9 cellular contexts compared by ENCODE assay signal in genomic region chr5:150058480-150059126, GRCh38. TPM values are rescaled to one million over a fixed set of nuclear protein-coding genes. Genes with fewer than 3 reads are reported as not detected.
DNase-seq lines count a peak whose midpoint lies in the region; ATAC-seq lines count a peak whose summit lies in the region.
"Had no signal": no experiment of that assay in that cellular context is flagged by ENCODE, and none has a peak within 500 bp of the region (broad histone marks: within the 10 kb centered on the region; RNA-seq: fewer than 3 reads in every experiment).

No MANE protein-coding gene starts in this region.

- H3K27ac Mint-ChIP-seq in activated naive CD4-positive, alpha-beta T cell treated with anti-CD3 and anti-CD28 coated beads, Interleukin-2, amount 10 ng/mL, durations not matched to agents 7 days and 5 days = no peak overlapping the region
- H3K27ac Mint-ChIP-seq in activated naive CD4-positive, alpha-beta T cell treated with anti-CD3 and anti-CD28 coated beads for 36 hours = no peak overlapping the region

- peaks cover 2% of the 10 kb centered on the region for H3K4me1 Mint-ChIP-seq in activated naive CD4-positive, alpha-beta T cell treated with anti-CD3 and anti-CD28 coated beads, Interleukin-2, amount 10 ng/mL, durations not matched to agents 7 days and 5 days
- H3K4me1 Mint-ChIP-seq in activated naive CD4-positive, alpha-beta T cell treated with anti-CD3 and anti-CD28 coated beads for 36 hours (ENCODE audit: low read depth) = peaks cover 2% of the 10 kb centered on the region

- H3K9me3 Mint-ChIP-seq in activated naive CD4-positive, alpha-beta T cell treated with anti-CD3 and anti-CD28 coated beads, Interleukin-2, amount 10 ng/mL, durations not matched to agents 7 days and 5 days = no peaks in the 10 kb centered on the region
- H3K9me3 Mint-ChIP-seq in activated naive CD4-positive, alpha-beta T cell treated with anti-CD3 and anti-CD28 coated beads for 36 hours = no peaks in the 10 kb centered on the region
- H3K9me3 Mint-ChIP-seq: H9 had no signal

- intact Hi-C loops in activated naive CD4-positive, alpha-beta T cell treated with anti-CD3 and anti-CD28 coated beads for 36 hours (cut with micrococcal nuclease) = no loop called here
- intact Hi-C loops in left cardiac atrium (cut with DNase I) = no loop called here

- CTCF ChIA-PET in activated naive CD4-positive, alpha-beta T cell treated with anti-CD3 and anti-CD28 coated beads, Interleukin-2, amount 10 ng/mL, durations not matched to agents 7 days and 5 days (lab: Charles Lee) = no interaction called here
- CTCF ChIA-PET in activated naive CD4-positive, alpha-beta T cell treated with anti-CD3 and anti-CD28 coated beads for 36 hours (lab: Charles Lee) = no interaction called here

- ATAC-seq in left cardiac atrium (peak; percentile 59 to 67), HG02938 (IDR thresholded peaks at IDR 0.05; ENCODE audit: unreplicated experiment) (no peak)

- H3K4me3 Mint-ChIP-seq in activated naive CD4-positive, alpha-beta T cell treated with anti-CD3 and anti-CD28 coated beads, Interleukin-2, amount 10 ng/mL, durations not matched to agents 7 days and 5 days = no peak overlapping the region
- no peak overlapping the region for H3K4me3 Mint-ChIP-seq in activated naive CD4-positive, alpha-beta T cell treated with anti-CD3 and anti-CD28 coated beads for 36 hours
- H3K4me3 Mint-ChIP-seq: H9 had no signal

- peak; percentile 19 for DNase-seq in activated naive CD4-positive, alpha-beta T cell treated with anti-CD3 and anti-CD28 coated beads, Interleukin-2, amount 10 ng/mL, durations not matched to agents 7 days and 5 days
- DNase-seq in activated naive CD4-positive, alpha-beta T cell treated with anti-CD3 and anti-CD28 coated beads for 36 hours = no peak
- DNase-seq in T1000 (lab: John Stamatoyannopoulos, UW) (peak; percentile 21), left cardiac atrium (no peak), stromal cell of bone marrow (ENCODE audit: low read depth) (peak; percentile 78), NCI-H526 (lab: John Stamatoyannopoulos, UW) (no peak)
- no peak for DNase-seq in activated CD8-positive, alpha-beta memory T cell treated with anti-CD3 and anti-CD28 coated beads, Interleukin-2, amount 50 U/mL, for 4 hours
- DNase-seq: H9 had no signal

- H3K36me3 Mint-ChIP-seq in activated naive CD4-positive, alpha-beta T cell treated with anti-CD3 and anti-CD28 coated beads, Interleukin-2, amount 10 ng/mL, durations not matched to agents 7 days and 5 days = peaks cover 6% of the 10 kb centered on the region
- peaks cover 9% of the 10 kb centered on the region for H3K36me3 Mint-ChIP-seq in activated naive CD4-positive, alpha-beta T cell treated with anti-CD3 and anti-CD28 coated beads for 36 hours (ENCODE audit: low read depth)

- peaks cover 10% of the 10 kb centered on the region for H3K27me3 Mint-ChIP-seq in activated naive CD4-positive, alpha-beta T cell treated with anti-CD3 and anti-CD28 coated beads, Interleukin-2, amount 10 ng/mL, durations not matched to agents 7 days and 5 days
- no peaks in the 10 kb centered on the region for H3K27me3 Mint-ChIP-seq in activated naive CD4-positive, alpha-beta T cell treated with anti-CD3 and anti-CD28 coated beads for 36 hours (ENCODE audit: low read depth)

RNA-seq across cellular contexts. Expression of gene CSF1R, which starts 27.8 kb away (rescaled TPM):
- total RNA-seq in activated naive CD4-positive, alpha-beta T cell treated with anti-CD3 and anti-CD28 coated beads for 36 hours = 1 to 10 TPM in 1 of 2 experiments, under 1 TPM in 1; 0.94 to 1.8 TPM
- total RNA-seq in left cardiac atrium = 10 to 100 TPM; 18.3 to 41.6 TPM

RNA-seq across cellular contexts. Expression of gene HMGXB3, which starts 58.1 kb away (rescaled TPM):
- total RNA-seq in activated naive CD4-positive, alpha-beta T cell treated with anti-CD3 and anti-CD28 coated beads for 36 hours = 10 to 100 TPM; 24.3 to 26.8 TPM
- total RNA-seq in left cardiac atrium = 10 to 100 TPM; 14.1 to 22.1 TPM

RNA-seq across cellular contexts. Expression of gene TIGD6, which starts 58.1 kb away (rescaled TPM):
- 1 to 10 TPM; 2.6 to 2.7 TPM for total RNA-seq in activated naive CD4-positive, alpha-beta T cell treated with anti-CD3 and anti-CD28 coated beads for 36 hours
- 1 to 10 TPM; 3.3 to 4.1 TPM for total RNA-seq in left cardiac atrium

Comparison
In these comparisons a context has a peak if more than half of its experiments do, and no peak if none do; other contexts are left out.
1. DNase-seq: peak in activated naive CD4-positive, alpha-beta T cell treated with anti-CD3 and anti-CD28 coated beads, Interleukin-2, amount 10 ng/mL, durations not matched to agents 7 days and 5 days (single experiment), T1000 (single experiment) and stromal cell of bone marrow (single experiment); none in activated naive CD4-positive, alpha-beta T cell treated with anti-CD3 and anti-CD28 coated beads for 36 hours (single experiment), left cardiac atrium (single experiment), NCI-H526 (0 of 2) and activated CD8-positive, alpha-beta memory T cell treated with anti-CD3 and anti-CD28 coated beads, Interleukin-2, amount 50 U/mL, for 4 hours (single experiment).
2. RNA of gene CSF1R, which starts 27.8 kb away (total RNA-seq): 18.3 to 41.6 TPM in left cardiac atrium; 0.94 to 1.8 TPM in activated naive CD4-positive, alpha-beta T cell treated with anti-CD3 and anti-CD28 coated beads for 36 hours; every median in the first group is over 4 times any median in the second.